In the genomic region with DNA sequence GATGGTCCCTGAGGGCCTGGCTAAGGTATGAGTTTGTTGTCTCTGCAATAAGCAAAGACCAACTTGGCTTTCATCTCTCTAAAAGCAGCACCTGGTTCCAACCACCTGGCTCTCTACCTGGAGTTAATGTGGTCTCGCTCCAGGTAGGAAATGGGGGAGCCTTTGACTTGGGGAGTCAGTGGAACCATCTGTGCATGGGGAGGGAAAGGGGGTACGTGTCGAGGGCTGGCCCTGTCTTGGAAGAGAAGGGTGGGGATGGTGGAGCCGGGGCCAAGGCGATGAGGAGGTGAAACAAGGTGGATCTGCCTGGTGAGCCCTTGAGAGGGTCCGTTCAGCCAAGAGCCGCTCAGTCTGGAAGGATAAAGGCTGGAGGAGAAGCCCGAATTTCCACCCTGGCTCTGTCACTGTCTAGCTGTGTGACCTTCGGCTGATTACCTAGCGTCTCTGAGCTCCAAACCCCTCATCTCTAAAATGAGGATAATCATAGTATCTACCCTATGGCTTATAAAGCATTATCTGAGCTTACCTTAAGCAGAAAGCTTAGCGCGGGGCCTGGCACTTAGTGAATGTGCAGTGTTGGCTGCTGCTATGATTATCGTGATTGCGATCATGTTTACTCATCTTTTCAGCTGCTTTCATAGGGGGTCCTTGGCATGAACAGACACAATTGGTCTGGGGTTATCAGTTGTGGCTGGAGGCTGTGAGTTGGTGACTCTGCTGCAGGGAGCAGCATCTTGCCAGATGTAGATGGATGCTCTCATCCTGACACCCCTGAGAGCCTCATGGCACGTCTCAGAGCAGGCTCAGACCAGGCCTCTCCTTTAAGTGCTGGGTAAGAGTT, we compare ENCODE assay signal across 19 cellular contexts.
DNase-seq lines count a peak whose midpoint lies in the region; ATAC-seq, FAIRE-seq and TF ChIP-seq lines count a peak whose summit lies in the region.
"Had no signal": no experiment of that assay in that cellular context is flagged by ENCODE, and none has a peak within 500 bp of the region (broad histone marks: within the 10 kb centered on the region; RNA-seq: fewer than 3 reads in every experiment).

No MANE protein-coding gene starts in this region.

- CTCF ChIA-PET in HepG2 (lab: Yijun Ruan, JAX; ENCODE audit: low intra/inter-chr PET ratio, low total read pairs) (no interaction called here), SK-N-SH (lab: Yijun Ruan, JAX) (interaction anchor here (0.6 to 4.0 kb wide), 6 partner anchors 8 to 183 kb away, joined by 3 to 23 read pairs (median 4); no protein-coding TSS in a partner anchor)

- H4K20me1 ChIP-seq in HepG2 (ENCODE audit: insufficient read depth, low read length): no peaks in the 10 kb centered on the region
- no peaks in the 10 kb centered on the region for H4K20me1 ChIP-seq in SK-N-SH (ENCODE audit: insufficient read depth)

- H3K9me2 ChIP-seq in SK-N-SH: no peaks in the 10 kb centered on the region

- H3K4me1 ChIP-seq in HepG2 (ENCODE audit: insufficient read depth, low read length): no peaks in the 10 kb centered on the region
- H3K4me1 ChIP-seq in right lobe of liver: no peaks in the 10 kb centered on the region
- H3K4me1 ChIP-seq in SK-N-SH (ENCODE audit: control insufficient read depth in 1 of 2, insufficient read depth in 2 of 2, low read depth in 1 of 2, low read length in 1 of 2): peaks cover 0 to 32% of the 10 kb centered on the region in 2 experiments; a peak in 2 of 4 replicates
- H3K4me1 ChIP-seq: Peyer's patch, SJSA1 had no signal

- H3K4me3 ChIP-seq in HepG2 (replicated peaks in 1 of 3; ENCODE audit: insufficient read depth in 1 of 3, low read depth in 2 of 3, low read length in 3 of 3) (no peak overlapping the region), right lobe of liver (no peak overlapping the region), SK-N-SH (ENCODE audit: low read depth in 2 of 2, low read length in 1 of 2) (no peak overlapping the region)
- H3K4me3 ChIP-seq: Peyer's patch, SJSA1 had no signal

- H3K4me2 ChIP-seq in HepG2 (ENCODE audit: low read depth, low read length) (no peak overlapping the region), SK-N-SH (no peak overlapping the region)

- TF ChIP-seq RAD21 in HepG2 (CRISPR knock-in tag; IDR thresholded peaks at IDR 0.05) (no peak), SK-N-SH (IDR thresholded peaks at IDR 0.05; ENCODE audit: low read length) (no peak; the same call in 1 of the 2 replicates)

- peaks cover 0 to 13% of the 10 kb centered on the region in 2 experiments; a peak in 2 of 5 replicates for H3K27me3 ChIP-seq in HepG2 (ENCODE audit: control insufficient read depth in 1 of 2, insufficient read depth in 2 of 2, low read length in 2 of 2)
- no peaks in the 10 kb centered on the region for H3K27me3 ChIP-seq in right lobe of liver
- H3K27me3 ChIP-seq in SK-N-SH (ENCODE audit: insufficient read depth): no peaks in the 10 kb centered on the region
- H3K27me3 ChIP-seq: Peyer's patch had no signal

- H3K9ac ChIP-seq in HepG2 (ENCODE audit: insufficient read depth, low read depth, low read length) (no peak overlapping the region), SK-N-SH (no peak overlapping the region)

- POLR2A ChIA-PET in HepG2 (lab: Yijun Ruan, JAX): no interaction called here
- POLR2A ChIA-PET in SK-N-SH (lab: Yijun Ruan, JAX): interaction anchor here (1.1 kb wide), 1 partner anchor 57 kb away, joined by 3 read pairs; no protein-coding TSS in a partner anchor

- H3K27ac ChIP-seq in HepG2 (ENCODE audit: extremely low read length, insufficient read depth, low read length): no peak overlapping the region
- no peak overlapping the region for H3K27ac ChIP-seq in right lobe of liver
- H3K27ac ChIP-seq in SK-N-SH (ENCODE audit: low read depth in 2 of 2, low read length in 1 of 2): peak overlapping the region in 1 of 2 experiments; percentile 62; a peak in 2 of 4 replicates
- H3K27ac ChIP-seq: Peyer's patch, SJSA1 had no signal

- 17% methylated on average over 9 of the region's 15 CpGs for WGBS in HepG2 (ENCODE audit: low lambda C conversion rate)
- 70% methylated on average over 12 of the region's 15 CpGs for WGBS in right lobe of liver (ENCODE audit: insufficient coverage, low coverage, low lambda C conversion rate, missing lambda C conversion rate)
- 21% methylated on average over 14 of the region's 15 CpGs for WGBS in SK-N-SH (ENCODE audit: low lambda C conversion rate)

- no peak for TF ChIP-seq POLR2A in HepG2 (IDR thresholded peaks at IDR 0.05; ENCODE audit: insufficient read depth in 1 of 2, low read depth in 2 of 2, low read length in 2 of 2)
- no peak for TF ChIP-seq POLR2A in right lobe of liver (IDR thresholded peaks at IDR 0.05)

- intact Hi-C loops in HepG2 (cut with micrococcal nuclease; ENCODE audit: unreplicated experiment): no loop called here
- intact Hi-C loops in right lobe of liver (cut with DNase I): no loop called here

- H3K79me2 ChIP-seq in HepG2 (ENCODE audit: insufficient read depth, low read length) (no peaks in the 10 kb centered on the region), SK-N-SH (ENCODE audit: insufficient read depth) (no peaks in the 10 kb centered on the region)

- no peak for TF ChIP-seq CTCF in HepG2 (CRISPR knock-in tag; IDR thresholded peaks at IDR 0.05)
- TF ChIP-seq CTCF in right lobe of liver (IDR thresholded peaks at IDR 0.05): no peak
- TF ChIP-seq CTCF in SK-N-SH (IDR thresholded peaks at IDR 0.05): no peak
- no peak for TF ChIP-seq CTCF in GM13977 (IDR thresholded peaks at IDR 0.05; ENCODE audit: extremely low read depth, insufficient read depth, missing control alignments)

- H3K9me3 ChIP-seq in HepG2 (ENCODE audit: low read length): no peaks in the 10 kb centered on the region
- H3K9me3 ChIP-seq in right lobe of liver: no peaks in the 10 kb centered on the region
- no peaks in the 10 kb centered on the region for H3K9me3 ChIP-seq in SK-N-SH
- H3K9me3 ChIP-seq: Peyer's patch, SJSA1 had no signal

- H3K36me3 ChIP-seq in HepG2 (replicated peaks in 1 of 2; ENCODE audit: control insufficient read depth in 1 of 2, insufficient read depth in 2 of 2, low read length in 2 of 2) (no peaks in the 10 kb centered on the region), right lobe of liver (no peaks in the 10 kb centered on the region), SK-N-SH (replicated peaks in 1 of 2; ENCODE audit: control insufficient read depth in 1 of 2, insufficient read depth in 2 of 2, low read length in 1 of 2) (no peaks in the 10 kb centered on the region)
- H3K36me3 ChIP-seq: Peyer's patch, SJSA1 had no signal

- BruUV-seq in HepG2 (replicated peaks; lab: Mats Ljungman, UMichigan): no TSS peak

- DNase-seq in HepG2 (ENCODE audit: low spot score) (no peak), right lobe of liver (no peak), SK-N-SH (peak; percentile 85), mesenteric fat pad (ENCODE audit: low spot score) (peak; percentile 60), GM13977 (ENCODE audit: low spot score) (no peak), NCI-H524 treated with DMSO at 0.1 percent for 48 hours (lab: John Stamatoyannopoulos, UW) (no peak), medulla oblongata (ENCODE audit: extremely low spot score) (no peak)
- DNase-seq: C1 segment of cervical spinal cord; CD8-positive, alpha-beta memory T cell; DMS53; KG1; NCI-H1417; NCI-H2171 treated with DMSO at 0.1 percent for 48 hours; NCI-H526; NK-92 treated with Interleukin-12 subunit alpha and Interleukin-12 subunit beta, amount 100 ng/mL, for 24 hours had no signal

- ATAC-seq in HepG2 (no peak), right lobe of liver (no peak)

- in situ Hi-C loops in HepG2 (cut with HindIII; ENCODE audit: extremely low pct_ligation_motif_present, low pct_unique_long_range_greater_than_20kb) (no loop called here), GM13977 (cut with MboI; ENCODE audit: low pct_unique_long_range_greater_than_20kb, low sequenced_read_pairs, unreplicated experiment) (no loop called here)

- TF ChIP-seq EP300 in HepG2 (IDR thresholded peaks at IDR 0.05; ENCODE audit: low read depth in 2 of 2, low read length in 2 of 2): no peak
- TF ChIP-seq EP300 in HepG2 (CRISPR knock-in tag; IDR thresholded peaks at IDR 0.05; ENCODE audit: borderline replicate concordance): no peak
- TF ChIP-seq EP300 in SK-N-SH (IDR thresholded peaks at IDR 0.05; ENCODE audit: borderline replicate concordance in 1 of 2, low read depth in 1 of 2, low read length in 1 of 2): peak in 1 of 2 experiments; percentile 92; a peak in 2 of 4 replicates

- no peaks in the 10 kb centered on the region for H3F3A ChIP-seq in SK-N-SH (replicated peaks; ENCODE audit: insufficient read depth)

- no peak for FAIRE-seq in HepG2 (lab: Jason Lieb, UNC)
- FAIRE-seq: GM12892, H1 had no signal

- H2AFZ ChIP-seq in HepG2 (ENCODE audit: low read length) (no peak overlapping the region), SK-N-SH (ENCODE audit: low read depth) (no peak overlapping the region)

TF ChIP-seq in HepG2, 621 proteins besides CTCF, POLR2A, EP300 and RAD21:
- TF ChIP-seq ZNF205 (CRISPR knock-in tag; IDR thresholded peaks at IDR 0.05) (no peak), ZNF768 (CRISPR knock-in tag; IDR thresholded peaks at IDR 0.05) (peak; percentile 53; the same call in 1 of the 2 replicates)

TF ChIP-seq in SK-N-SH, 30 proteins besides CTCF, POLR2A, EP300 and RAD21:
- TF ChIP-seq CHD2 (IDR thresholded peaks at IDR 0.05; ENCODE audit: low read length, partially characterized antibody): peak; percentile 83
- peak; percentile 100 for TF ChIP-seq GATA2 (CRISPR knock-in tag; IDR thresholded peaks at IDR 0.05)
- no peak for TF ChIP-seq RFX5 (IDR thresholded peaks at IDR 0.05; ENCODE audit: low read length)
- TF ChIP-seq SMC3 (IDR thresholded peaks at IDR 0.05; ENCODE audit: low read depth, low read length): peak; percentile 5; the same call in 1 of the 2 replicates
- TF ChIP-seq FOXJ3 (CRISPR knock-in tag; IDR thresholded peaks at IDR 0.05): peak; percentile 99
- peak; percentile 96 for TF ChIP-seq RCOR1 (IDR thresholded peaks at IDR 0.05; ENCODE audit: low read length)
- no peak for TF ChIP-seq FOSL2 (IDR thresholded peaks at IDR 0.05; ENCODE audit: borderline replicate concordance, low read depth)
- peak; percentile 53; the same call in 1 of the 2 replicates for TF ChIP-seq MXI1 (IDR thresholded peaks at IDR 0.05; ENCODE audit: low read depth, low read length)
- TF ChIP-seq TCF12 (IDR thresholded peaks at IDR 0.05): peak; percentile 52; the same call in 1 of the 2 replicates
- no peak for TF ChIP-seq TAF1 (IDR thresholded peaks at IDR 0.05; ENCODE audit: borderline replicate concordance, low read depth, low read length)
- no peak for TF ChIP-seq RXRA (IDR thresholded peaks at IDR 0.05; ENCODE audit: borderline replicate concordance, low read depth)
- TF ChIP-seq FOXM1 (IDR thresholded peaks at IDR 0.05; ENCODE audit: low read depth): no peak
TF ChIP-seq in SK-N-SH: peak in this region for 7.

Comparison
In these comparisons a context has a peak if more than half of its experiments do, and no peak if none do; other contexts are left out.
1. DNase-seq: peak in SK-N-SH (single experiment) and mesenteric fat pad (single experiment); none in HepG2 (single experiment), right lobe of liver (0 of 3), GM13977 (single experiment), NCI-H524 treated with DMSO at 0.1 percent for 48 hours (single experiment) and medulla oblongata (single experiment).